8 cellular contexts compared by ENCODE assay signal in the genomic region with DNA sequence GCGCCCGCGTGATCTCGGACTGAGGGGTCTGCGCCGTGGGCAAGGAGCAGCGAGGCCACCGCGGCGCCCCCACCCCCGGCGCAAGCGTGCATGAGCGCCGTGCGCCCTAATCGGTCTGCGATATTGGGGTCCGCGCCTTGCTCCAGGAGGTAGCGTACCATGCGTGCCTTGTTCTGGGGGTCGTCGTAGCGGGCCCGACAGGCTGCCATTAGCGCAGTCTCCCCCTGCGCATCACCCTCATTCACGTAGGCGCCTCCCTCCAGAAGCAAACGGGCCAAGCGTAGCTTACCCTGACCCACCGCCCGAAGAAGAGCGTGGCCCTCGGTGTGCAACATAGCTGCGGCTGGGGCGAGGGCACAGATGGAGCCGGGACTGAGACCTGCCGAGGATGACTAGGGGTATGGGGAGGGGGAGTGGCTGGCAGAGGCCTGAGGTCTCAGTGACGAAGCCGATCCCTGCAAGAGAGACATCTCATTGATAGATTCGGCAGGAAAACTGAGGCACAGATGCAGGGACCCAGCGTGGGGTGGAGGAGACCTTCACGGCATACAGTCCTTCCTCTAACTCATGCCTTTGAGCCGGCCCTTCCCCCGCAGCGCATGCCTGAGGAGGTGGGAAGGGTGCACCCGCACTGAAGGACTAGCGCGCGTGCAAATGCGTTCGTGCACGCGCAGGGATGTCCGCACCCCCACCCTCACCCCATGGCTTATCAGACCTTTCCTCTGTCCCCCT. TPM values are rescaled to one million over a fixed set of nuclear protein-coding genes. Genes with fewer than 3 reads are reported as not detected.
DNase-seq lines count a peak whose midpoint lies in the region; ATAC-seq and TF ChIP-seq lines count a peak whose summit lies in the region.

No MANE protein-coding gene starts in this region.

- H3K4me3 ChIP-seq in GM06990 (replicated peaks; ENCODE audit: low read depth, low read length), result peak overlapping the region; percentile 58
- peak overlapping the region; percentile 80 for H3K4me3 ChIP-seq in NT2/D1 (ENCODE audit: insufficient read length, low read depth)
- H3K4me3 ChIP-seq in left ventricle myocardium inferior, result peak overlapping the region; percentile 78

- H3K27ac Mint-ChIP-seq in activated naive CD8-positive, alpha-beta T cell treated with anti-CD3 and anti-CD28 coated beads for 36 hours, result peak overlapping the region; percentile 89

- peak overlapping the region; percentile 95 for H3K27ac ChIP-seq in left ventricle myocardium inferior (replicated peaks)

- DNase-seq in GM06990 (ENCODE audit: extremely low read depth, insufficient read length) (peak; percentile 36), NT2/D1 (ENCODE audit: low read depth, low spot score) (no peak), left ventricle myocardium inferior (peak; percentile 42), retina (peak; percentile 74), SK-N-DZ (ENCODE audit: low spot score) (no peak), NK-92 (lab: John Stamatoyannopoulos, UW; ENCODE audit: unreplicated experiment) (no peak)
- peak; percentile 75 for DNase-seq in activated naive CD8-positive, alpha-beta T cell treated with anti-CD3 and anti-CD28 coated beads for 36 hours

- peak overlapping the region; percentile 89 for H3K4me3 Mint-ChIP-seq in activated naive CD8-positive, alpha-beta T cell treated with anti-CD3 and anti-CD28 coated beads for 36 hours

- no peak for ATAC-seq in HG03521 (IDR thresholded peaks at IDR 0.05; ENCODE audit: unreplicated experiment)

- intact Hi-C loops in left ventricle myocardium inferior (cut with micrococcal nuclease), result loop anchor here (10.0 kb wide), 1 partner anchor 107 kb away; a partner anchor contains a TSS

- peaks cover 47% of the 10 kb centered on the region for H3K4me1 Mint-ChIP-seq in activated naive CD8-positive, alpha-beta T cell treated with anti-CD3 and anti-CD28 coated beads for 36 hours

- H3K9me3 ChIP-seq in NT2/D1 (ENCODE audit: insufficient read depth, low read length), result peaks cover under 1% of the 10 kb centered on the region; the same call in 1 of the 2 replicates
- H3K9me3 ChIP-seq in left ventricle myocardium inferior (replicated peaks), result no peaks in the 10 kb centered on the region

- H3K27me3 ChIP-seq in GM06990 (replicated peaks; ENCODE audit: control insufficient read depth, insufficient read depth, low read length) (no peaks in the 10 kb centered on the region), NT2/D1 (ENCODE audit: insufficient read depth, insufficient read length) (peaks cover 84% of the 10 kb centered on the region), left ventricle myocardium inferior (ENCODE audit: low read depth) (no peaks in the 10 kb centered on the region)

- H3K9me3 Mint-ChIP-seq in activated naive CD8-positive, alpha-beta T cell treated with anti-CD3 and anti-CD28 coated beads for 36 hours, result no peaks in the 10 kb centered on the region

- H3K27me3 Mint-ChIP-seq in activated naive CD8-positive, alpha-beta T cell treated with anti-CD3 and anti-CD28 coated beads for 36 hours, result no peaks in the 10 kb centered on the region

- H3K9ac ChIP-seq in NT2/D1 (ENCODE audit: insufficient read length, low read depth), result peak overlapping the region; percentile 83

- H3K4me1 ChIP-seq in NT2/D1 (ENCODE audit: insufficient read depth, insufficient read length) (peaks cover 20% of the 10 kb centered on the region), left ventricle myocardium inferior (peaks cover 88% of the 10 kb centered on the region)

- H3K36me3 Mint-ChIP-seq in activated naive CD8-positive, alpha-beta T cell treated with anti-CD3 and anti-CD28 coated beads for 36 hours, result peaks cover 16% of the 10 kb centered on the region

- H3K36me3 ChIP-seq in GM06990 (ENCODE audit: control insufficient read depth, insufficient read depth, low read length) (no peaks in the 10 kb centered on the region), NT2/D1 (ENCODE audit: insufficient read depth, insufficient read length, low read length) (no peaks in the 10 kb centered on the region), left ventricle myocardium inferior (no peaks in the 10 kb centered on the region)

- TF ChIP-seq CTCF in GM06990 (IDR thresholded peaks at IDR 0.05; ENCODE audit: insufficient read depth, low read length, poor library complexity, severe bottlenecking) (no peak), left ventricle myocardium inferior (IDR thresholded peaks at IDR 0.05; ENCODE audit: borderline replicate concordance) (no peak)

RNA-seq across cellular contexts. Expression of a gene that starts 2.8 kb away (rescaled TPM):
- 10 to 100 TPM in 1 of 2 experiments, 1 to 10 TPM in 1; 9.3 to 10.3 TPM for total RNA-seq in activated naive CD8-positive, alpha-beta T cell treated with anti-CD3 and anti-CD28 coated beads for 36 hours
- total RNA-seq in left ventricle myocardium inferior, result 0.66 TPM
- polyA plus RNA-seq in SK-N-DZ (2014; cell fraction: cytosol; rRNA removed), result 0.55 and 0.71 TPM in 2 replicates
- 0.46 and 0.58 TPM in 2 replicates for polyA plus RNA-seq in SK-N-DZ (2014; cell fraction: nucleus; rRNA removed)

RNA-seq across cellular contexts. Expression of a gene that starts 2.9 kb away (rescaled TPM):
- 10 to 100 TPM; 21.1 to 21.9 TPM for total RNA-seq in activated naive CD8-positive, alpha-beta T cell treated with anti-CD3 and anti-CD28 coated beads for 36 hours
- 45.6 TPM for total RNA-seq in left ventricle myocardium inferior
- 9.5 and 10.6 TPM in 2 replicates for polyA plus RNA-seq in SK-N-DZ (2014; cell fraction: cytosol; rRNA removed)
- polyA plus RNA-seq in SK-N-DZ (2014; cell fraction: nucleus; rRNA removed), result 7.5 and 11.4 TPM in 2 replicates

RNA-seq across cellular contexts. Expression of a gene that starts 3.8 kb away (rescaled TPM):
- total RNA-seq in activated naive CD8-positive, alpha-beta T cell treated with anti-CD3 and anti-CD28 coated beads for 36 hours, result 10 to 100 TPM; 37.6 to 38.3 TPM
- total RNA-seq in left ventricle myocardium inferior, result 23.0 TPM
- polyA plus RNA-seq in SK-N-DZ (2014; cell fraction: cytosol; rRNA removed), result 22.4 and 25.6 TPM in 2 replicates
- 3.5 and 6.5 TPM in 2 replicates for polyA plus RNA-seq in SK-N-DZ (2014; cell fraction: nucleus; rRNA removed)

RNA-seq across cellular contexts. Expression of a gene that starts 34.3 kb away (rescaled TPM):
- total RNA-seq in activated naive CD8-positive, alpha-beta T cell treated with anti-CD3 and anti-CD28 coated beads for 36 hours, result 100 to 1,000 TPM; 345 to 349 TPM
- total RNA-seq in left ventricle myocardium inferior, result 64.4 TPM
- polyA plus RNA-seq in SK-N-DZ (2014; cell fraction: cytosol; rRNA removed), result 326 and 347 TPM in 2 replicates
- 219 and 253 TPM in 2 replicates for polyA plus RNA-seq in SK-N-DZ (2014; cell fraction: nucleus; rRNA removed)

RNA-seq across cellular contexts. Expression of a gene that starts 34.8 kb away (rescaled TPM):
- total RNA-seq in activated naive CD8-positive, alpha-beta T cell treated with anti-CD3 and anti-CD28 coated beads for 36 hours, result 100 to 1,000 TPM; 228 to 231 TPM
- 753 TPM for total RNA-seq in left ventricle myocardium inferior
- 124 and 144 TPM in 2 replicates for polyA plus RNA-seq in SK-N-DZ (2014; cell fraction: cytosol; rRNA removed)
- polyA plus RNA-seq in SK-N-DZ (2014; cell fraction: nucleus; rRNA removed), result 185 and 202 TPM in 2 replicates

Comparison
In these comparisons a context has a peak if more than half of its experiments do, and no peak if none do; other contexts are left out.
1. DNase-seq: peak in GM06990 (single experiment), activated naive CD8-positive, alpha-beta T cell treated with anti-CD3 and anti-CD28 coated beads for 36 hours (single experiment), left ventricle myocardium inferior (single experiment) and retina (single experiment); none in NT2/D1 (single experiment), SK-N-DZ (single experiment) and NK-92 (single experiment).
2. Peak in every context shown above with its lines, with median percentiles within 50 percentile points of each other: H3K4me3 ChIP-seq.